In genomic region chr17:63675607-63676539, GRCh38 we compare ENCODE assay signal across 8 cellular contexts. TPM values are rescaled to one million over a fixed set of nuclear protein-coding genes. Genes with fewer than 3 reads are reported as not detected.
DNase-seq lines count a peak whose midpoint lies in the region; ATAC-seq and TF ChIP-seq lines count a peak whose summit lies in the region.

No MANE protein-coding gene starts in this region.

- no peak overlapping the region for H3K4me3 ChIP-seq in AG04449 (ENCODE audit: low read depth, low read length)
- no peak overlapping the region for H3K4me3 ChIP-seq in HUES48 (ENCODE audit: low read depth, low read length)
- H3K4me3 ChIP-seq in right cardiac atrium (ENCODE audit: low read length) = peak overlapping the region; percentile 37
- H3K4me3 ChIP-seq in smooth muscle cell = no peak overlapping the region

- H3K9me3 ChIP-seq in HUES48 (ENCODE audit: control insufficient read depth, insufficient read depth, low read length) (no peaks in the 10 kb centered on the region), right cardiac atrium (ENCODE audit: control insufficient read depth, low read length) (no peaks in the 10 kb centered on the region), smooth muscle cell (replicated peaks; ENCODE audit: low read depth) (no peaks in the 10 kb centered on the region)

- no peak for TF ChIP-seq CTCF in AG04449 (IDR thresholded peaks at IDR 0.05; ENCODE audit: insufficient read depth, low read length, missing control alignments)
- no peak for TF ChIP-seq CTCF in smooth muscle cell (IDR thresholded peaks at IDR 0.05; ENCODE audit: borderline replicate concordance, insufficient read depth, poor library complexity, severe bottlenecking)

- H3K27ac ChIP-seq in HUES48 (ENCODE audit: low read depth, low read length) (peak overlapping the region; percentile 71), right cardiac atrium (ENCODE audit: low read length) (peak overlapping the region; percentile 88), smooth muscle cell (ENCODE audit: low read depth) (no peak overlapping the region)

- intact Hi-C loops in right cardiac atrium (cut with DNase I) = no loop called here

- H4K20me1 ChIP-seq in smooth muscle cell (ENCODE audit: low read depth) = peaks cover 6% of the 10 kb centered on the region

- H3K4me1 ChIP-seq in HUES48 (ENCODE audit: control insufficient read depth, insufficient read depth, low read length) (peaks cover 27% of the 10 kb centered on the region), right cardiac atrium (ENCODE audit: control insufficient read depth, insufficient read depth, low read length) (peaks cover 11% of the 10 kb centered on the region), smooth muscle cell (ENCODE audit: low read depth) (no peaks in the 10 kb centered on the region)

- CTCF ChIA-PET in AG04449 (lab: Yijun Ruan, JAX) = interaction anchor here (0.6 to 4.6 kb wide), 9 partner anchors 7 to 269 kb away, joined by 3 to 20 read pairs (median 4); no protein-coding TSS in a partner anchor

- H3K79me2 ChIP-seq in smooth muscle cell (ENCODE audit: low read depth) = no peaks in the 10 kb centered on the region

- WGBS in right cardiac atrium = 23% methylated on average over 6 of the region's 6 CpGs
- WGBS in smooth muscle cell (ENCODE audit: low lambda C conversion rate) = 53% methylated on average over 6 of the region's 6 CpGs

- H3K36me3 ChIP-seq in HUES48 (ENCODE audit: control insufficient read depth, insufficient read depth, low read length) (peaks cover 5% of the 10 kb centered on the region; the same call in 1 of the 2 replicates), smooth muscle cell (ENCODE audit: low read depth) (no peaks in the 10 kb centered on the region)

- POLR2A ChIA-PET in AG04449 (lab: Yijun Ruan, JAX) = interaction anchor here (0.6 kb wide), 1 partner anchor 250 kb away, joined by 3 read pairs; no protein-coding TSS in a partner anchor

- H3K4me2 ChIP-seq in smooth muscle cell = peak overlapping the region; percentile 14

- DNase-seq in AG04449 (ENCODE audit: low read depth, low spot score) (peak; percentile 21), amniotic stem cell (lab: John Stamatoyannopoulos, UW) (peak; percentile 73), right cardiac atrium (peak; percentile 86 to 92 (median 87)), smooth muscle cell (lab: John Stamatoyannopoulos, UW; ENCODE audit: unreplicated experiment) (no peak), T-helper 1 cell (no peak)

- H2AFZ ChIP-seq in smooth muscle cell (ENCODE audit: low read depth) = no peak overlapping the region

- ATAC-seq in right cardiac atrium (peak; percentile 95 to 96), GM19397 (IDR thresholded peaks at IDR 0.05; ENCODE audit: unreplicated experiment) (no peak), GM19455 (IDR thresholded peaks at IDR 0.05; ENCODE audit: unreplicated experiment) (no peak)

- no peak overlapping the region for H3K9ac ChIP-seq in HUES48 (ENCODE audit: low read depth, low read length)
- no peak overlapping the region for H3K9ac ChIP-seq in smooth muscle cell (ENCODE audit: low read depth)

- H3K27me3 ChIP-seq in HUES48 (ENCODE audit: control insufficient read depth, insufficient read depth, low read length) = no peaks in the 10 kb centered on the region
- no peaks in the 10 kb centered on the region for H3K27me3 ChIP-seq in right cardiac atrium (ENCODE audit: control insufficient read depth, insufficient read depth)
- H3K27me3 ChIP-seq in smooth muscle cell (ENCODE audit: low read depth) = no peaks in the 10 kb centered on the region

- peaks cover 8% of the 10 kb centered on the region for H3F3A ChIP-seq in smooth muscle cell (ENCODE audit: low read depth)

RNA-seq across cellular contexts. Expression of gene LIMD2, which starts 24.1 kb away (rescaled TPM):
- total RNA-seq in right cardiac atrium (10 to 100 TPM in 1 of 4 donors, 1 to 10 TPM in 3; 7.9 to 13.8 (median 8.2) TPM), smooth muscle cell (40.7 and 47.9 TPM in 2 replicates)
- polyA plus RNA-seq in right cardiac atrium (8.7 TPM), smooth muscle cell (110 and 124 TPM in 2 replicates)

RNA-seq across cellular contexts. Expression of gene MAP3K3, which starts 53.7 kb away (rescaled TPM):
- total RNA-seq in right cardiac atrium (10 to 100 TPM; 47.1 to 51.0 (median 48.6) TPM), smooth muscle cell (16.0 and 17.3 TPM in 2 replicates)
- polyA plus RNA-seq in right cardiac atrium (32.6 TPM), smooth muscle cell (23.6 and 23.8 TPM in 2 replicates)

Comparison
In these comparisons a context has a peak if more than half of its experiments do, and no peak if none do; other contexts are left out.
1. DNase-seq: peak in AG04449 (single experiment), amniotic stem cell (single experiment) and right cardiac atrium (3 of 3); none in smooth muscle cell (single experiment) and T-helper 1 cell (0 of 5).
2. ATAC-seq: peak in right cardiac atrium (2 of 2); none in GM19397 (single experiment) and GM19455 (single experiment).